In the genomic region with DNA sequence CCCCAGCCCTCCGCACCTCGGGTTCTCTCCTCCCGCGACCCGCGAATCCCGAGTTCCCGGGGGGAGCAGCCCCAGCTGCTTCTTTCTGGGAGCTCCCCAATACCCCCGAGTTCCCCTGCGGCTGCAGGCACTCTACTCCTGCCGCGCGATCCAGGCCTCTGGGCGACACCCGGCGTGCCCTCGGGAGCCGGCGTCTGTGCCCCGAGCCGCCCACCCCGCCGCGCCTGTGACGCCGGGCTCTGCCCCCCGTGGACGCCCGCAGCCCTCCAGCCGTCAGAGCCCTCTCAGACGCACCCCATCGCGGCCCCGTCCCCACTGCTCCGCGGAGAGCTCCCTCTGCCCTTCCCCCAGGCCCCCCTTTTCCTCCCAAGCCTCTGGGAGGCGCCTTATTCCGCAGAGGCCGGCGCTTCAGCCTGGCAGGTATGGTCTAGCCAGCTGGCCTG, we compare ENCODE assay signal across 1 cellular context.
TF ChIP-seq lines count a peak whose summit lies in the region.

No MANE protein-coding gene starts in this region.

TF ChIP-seq in GM23338, 12 proteins besides CTCF, POLR2A, EP300 and RAD21 (continued from another document):
- TF ChIP-seq, protein P1, sequence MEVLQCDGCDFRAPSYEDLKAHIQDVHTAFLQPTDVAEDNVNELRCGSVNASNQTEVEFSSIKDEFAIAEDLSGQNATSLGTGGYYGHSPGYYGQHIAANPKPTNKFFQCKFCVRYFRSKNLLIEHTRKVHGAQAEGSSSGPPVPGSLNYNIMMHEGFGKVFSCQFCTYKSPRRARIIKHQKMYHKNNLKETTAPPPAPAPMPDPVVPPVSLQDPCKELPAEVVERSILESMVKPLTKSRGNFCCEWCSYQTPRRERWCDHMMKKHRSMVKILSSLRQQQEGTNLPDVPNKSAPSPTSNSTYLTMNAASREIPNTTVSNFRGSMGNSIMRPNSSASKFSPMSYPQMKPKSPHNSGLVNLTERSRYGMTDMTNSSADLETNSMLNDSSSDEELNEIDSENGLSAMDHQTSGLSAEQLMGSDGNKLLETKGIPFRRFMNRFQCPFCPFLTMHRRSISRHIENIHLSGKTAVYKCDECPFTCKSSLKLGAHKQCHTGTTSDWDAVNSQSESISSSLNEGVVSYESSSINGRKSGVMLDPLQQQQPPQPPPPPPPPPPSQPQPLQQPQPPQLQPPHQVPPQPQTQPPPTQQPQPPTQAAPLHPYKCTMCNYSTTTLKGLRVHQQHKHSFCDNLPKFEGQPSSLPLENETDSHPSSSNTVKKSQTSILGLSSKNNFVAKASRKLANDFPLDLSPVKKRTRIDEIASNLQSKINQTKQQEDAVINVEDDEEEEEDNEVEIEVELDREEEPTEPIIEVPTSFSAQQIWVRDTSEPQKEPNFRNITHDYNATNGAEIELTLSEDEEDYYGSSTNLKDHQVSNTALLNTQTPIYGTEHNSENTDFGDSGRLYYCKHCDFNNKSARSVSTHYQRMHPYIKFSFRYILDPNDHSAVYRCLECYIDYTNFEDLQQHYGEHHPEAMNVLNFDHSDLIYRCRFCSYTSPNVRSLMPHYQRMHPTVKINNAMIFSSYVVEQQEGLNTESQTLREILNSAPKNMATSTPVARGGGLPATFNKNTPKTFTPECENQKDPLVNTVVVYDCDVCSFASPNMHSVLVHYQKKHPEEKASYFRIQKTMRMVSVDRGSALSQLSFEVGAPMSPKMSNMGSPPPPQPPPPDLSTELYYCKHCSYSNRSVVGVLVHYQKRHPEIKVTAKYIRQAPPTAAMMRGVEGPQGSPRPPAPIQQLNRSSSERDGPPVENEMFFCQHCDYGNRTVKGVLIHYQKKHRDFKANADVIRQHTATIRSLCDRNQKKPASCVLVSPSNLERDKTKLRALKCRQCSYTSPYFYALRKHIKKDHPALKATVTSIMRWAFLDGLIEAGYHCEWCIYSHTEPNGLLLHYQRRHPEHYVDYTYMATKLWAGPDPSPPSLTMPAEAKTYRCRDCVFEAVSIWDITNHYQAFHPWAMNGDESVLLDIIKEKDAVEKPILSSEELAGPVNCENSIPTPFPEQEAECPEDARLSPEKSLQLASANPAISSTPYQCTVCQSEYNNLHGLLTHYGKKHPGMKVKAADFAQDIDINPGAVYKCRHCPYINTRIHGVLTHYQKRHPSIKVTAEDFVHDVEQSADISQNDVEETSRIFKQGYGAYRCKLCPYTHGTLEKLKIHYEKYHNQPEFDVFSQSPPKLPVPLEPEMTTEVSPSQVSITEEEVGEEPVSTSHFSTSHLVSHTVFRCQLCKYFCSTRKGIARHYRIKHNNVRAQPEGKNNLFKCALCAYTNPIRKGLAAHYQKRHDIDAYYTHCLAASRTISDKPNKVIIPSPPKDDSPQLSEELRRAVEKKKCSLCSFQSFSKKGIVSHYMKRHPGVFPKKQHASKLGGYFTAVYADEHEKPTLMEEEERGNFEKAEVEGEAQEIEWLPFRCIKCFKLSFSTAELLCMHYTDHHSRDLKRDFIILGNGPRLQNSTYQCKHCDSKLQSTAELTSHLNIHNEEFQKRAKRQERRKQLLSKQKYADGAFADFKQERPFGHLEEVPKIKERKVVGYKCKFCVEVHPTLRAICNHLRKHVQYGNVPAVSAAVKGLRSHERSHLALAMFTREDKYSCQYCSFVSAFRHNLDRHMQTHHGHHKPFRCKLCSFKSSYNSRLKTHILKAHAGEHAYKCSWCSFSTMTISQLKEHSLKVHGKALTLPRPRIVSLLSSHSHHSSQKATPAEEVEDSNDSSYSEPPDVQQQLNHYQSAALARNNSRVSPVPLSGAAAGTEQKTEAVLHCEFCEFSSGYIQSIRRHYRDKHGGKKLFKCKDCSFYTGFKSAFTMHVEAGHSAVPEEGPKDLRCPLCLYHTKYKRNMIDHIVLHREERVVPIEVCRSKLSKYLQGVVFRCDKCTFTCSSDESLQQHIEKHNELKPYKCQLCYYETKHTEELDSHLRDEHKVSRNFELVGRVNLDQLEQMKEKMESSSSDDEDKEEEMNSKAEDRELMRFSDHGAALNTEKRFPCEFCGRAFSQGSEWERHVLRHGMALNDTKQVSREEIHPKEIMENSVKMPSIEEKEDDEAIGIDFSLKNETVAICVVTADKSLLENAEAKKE (CRISPR knock-in tag; IDR thresholded peaks at IDR 0.05): no peak
- TF ChIP-seq JUNB (IDR thresholded peaks at IDR 0.05; ENCODE audit: unreplicated experiment): no peak
- no peak for TF ChIP-seq POLR2AphosphoS5 (IDR thresholded peaks at IDR 0.05; ENCODE audit: low read depth)
- no peak for TF ChIP-seq EZH2phosphoT487 (IDR thresholded peaks at IDR 0.05; ENCODE audit: unreplicated experiment)
- TF ChIP-seq CREB1 (CRISPR knock-in tag; IDR thresholded peaks at IDR 0.05; ENCODE audit: low read depth): no peak
- no peak for TF ChIP-seq EZH2 (IDR thresholded peaks at IDR 0.05; ENCODE audit: low read depth, unreplicated experiment)
- no peak for TF ChIP-seq ZNF331 (CRISPR knock-in tag; IDR thresholded peaks at IDR 0.05; ENCODE audit: low read depth)
- TF ChIP-seq, protein P2, sequence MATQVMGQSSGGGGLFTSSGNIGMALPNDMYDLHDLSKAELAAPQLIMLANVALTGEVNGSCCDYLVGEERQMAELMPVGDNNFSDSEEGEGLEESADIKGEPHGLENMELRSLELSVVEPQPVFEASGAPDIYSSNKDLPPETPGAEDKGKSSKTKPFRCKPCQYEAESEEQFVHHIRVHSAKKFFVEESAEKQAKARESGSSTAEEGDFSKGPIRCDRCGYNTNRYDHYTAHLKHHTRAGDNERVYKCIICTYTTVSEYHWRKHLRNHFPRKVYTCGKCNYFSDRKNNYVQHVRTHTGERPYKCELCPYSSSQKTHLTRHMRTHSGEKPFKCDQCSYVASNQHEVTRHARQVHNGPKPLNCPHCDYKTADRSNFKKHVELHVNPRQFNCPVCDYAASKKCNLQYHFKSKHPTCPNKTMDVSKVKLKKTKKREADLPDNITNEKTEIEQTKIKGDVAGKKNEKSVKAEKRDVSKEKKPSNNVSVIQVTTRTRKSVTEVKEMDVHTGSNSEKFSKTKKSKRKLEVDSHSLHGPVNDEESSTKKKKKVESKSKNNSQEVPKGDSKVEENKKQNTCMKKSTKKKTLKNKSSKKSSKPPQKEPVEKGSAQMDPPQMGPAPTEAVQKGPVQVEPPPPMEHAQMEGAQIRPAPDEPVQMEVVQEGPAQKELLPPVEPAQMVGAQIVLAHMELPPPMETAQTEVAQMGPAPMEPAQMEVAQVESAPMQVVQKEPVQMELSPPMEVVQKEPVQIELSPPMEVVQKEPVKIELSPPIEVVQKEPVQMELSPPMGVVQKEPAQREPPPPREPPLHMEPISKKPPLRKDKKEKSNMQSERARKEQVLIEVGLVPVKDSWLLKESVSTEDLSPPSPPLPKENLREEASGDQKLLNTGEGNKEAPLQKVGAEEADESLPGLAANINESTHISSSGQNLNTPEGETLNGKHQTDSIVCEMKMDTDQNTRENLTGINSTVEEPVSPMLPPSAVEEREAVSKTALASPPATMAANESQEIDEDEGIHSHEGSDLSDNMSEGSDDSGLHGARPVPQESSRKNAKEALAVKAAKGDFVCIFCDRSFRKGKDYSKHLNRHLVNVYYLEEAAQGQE (IDR thresholded peaks at IDR 0.05; ENCODE audit: unreplicated experiment): no peak
- TF ChIP-seq ZNF114 (CRISPR knock-in tag; IDR thresholded peaks at IDR 0.05): no peak
TF ChIP-seq in GM23338: peak in this region for 0.
